ENCODE assay signal across 15 cellular contexts in the genomic region with DNA sequence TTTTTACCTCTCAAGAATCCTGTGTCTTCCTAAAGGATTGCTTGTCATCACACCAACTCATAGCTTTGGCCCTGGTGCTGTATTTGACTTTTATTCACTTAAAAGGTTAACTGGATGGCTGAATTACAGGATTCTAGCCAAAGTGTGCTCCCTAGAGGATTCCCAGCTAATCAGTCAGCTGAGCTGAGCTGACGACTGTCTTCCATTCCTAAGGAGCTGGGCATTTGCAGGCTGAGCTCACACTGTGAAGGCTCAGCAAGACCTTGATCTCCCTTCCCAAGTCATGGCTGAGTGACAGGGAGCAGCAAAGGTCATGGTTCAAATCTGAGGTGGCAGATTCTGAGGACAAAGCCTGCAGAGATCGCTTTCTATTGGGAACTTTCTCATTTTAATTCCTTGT. TPM values are rescaled to one million over a fixed set of nuclear protein-coding genes. Genes with fewer than 3 reads are reported as not detected.
DNase-seq lines count a peak whose midpoint lies in the region; ATAC-seq and TF ChIP-seq lines count a peak whose summit lies in the region.
"Had no signal": no experiment of that assay in that cellular context is flagged by ENCODE, and none has a peak within 500 bp of the region (broad histone marks: within the 10 kb centered on the region; RNA-seq: fewer than 3 reads in every experiment).

No MANE protein-coding gene starts in this region.

- no peak for TF ChIP-seq CTCF in endodermal cell (conservative IDR thresholded peaks at IDR 0.05)
- no peak for TF ChIP-seq CTCF in CD4-positive, alpha-beta T cell (IDR thresholded peaks at IDR 0.05)

- H4K8ac ChIP-seq in mesendoderm (ENCODE audit: low read depth, low read length), result no peak overlapping the region

- no peak overlapping the region for H3K23ac ChIP-seq in mesendoderm (ENCODE audit: low read length)

- H3K27me3 Mint-ChIP-seq in endodermal cell (ENCODE audit: insufficient read depth), result no peaks in the 10 kb centered on the region
- peaks cover 13% of the 10 kb centered on the region for H3K27me3 Mint-ChIP-seq in CD4-positive, alpha-beta T cell

- H3K79me1 ChIP-seq in mesendoderm (ENCODE audit: low read length), result no peaks in the 10 kb centered on the region

- POLR2A ChIA-PET in CD4-positive, alpha-beta T cell (lab: Charles Lee), result no interaction called here

- no peak overlapping the region for H3K4me3 ChIP-seq in right cardiac atrium (ENCODE audit: low read length)
- H3K4me3 ChIP-seq in endodermal cell (ENCODE audit: low read length), result no peak overlapping the region
- H3K4me3 ChIP-seq in mesendoderm (ENCODE audit: low read length), result no peak overlapping the region
- H3K4me3 ChIP-seq: BLaER1 treated with 17β-estradiol and CSF1 and Interleukin-3, amounts not matched to agents 10 nM and 100 nM; K562 had no signal

- no peaks in the 10 kb centered on the region for H3K9me3 Mint-ChIP-seq in endodermal cell
- peaks cover 2% of the 10 kb centered on the region for H3K9me3 Mint-ChIP-seq in CD4-positive, alpha-beta T cell

- H3K9me3 ChIP-seq in right cardiac atrium (ENCODE audit: control insufficient read depth, low read length), result no peaks in the 10 kb centered on the region
- H3K9me3 ChIP-seq in endodermal cell (ENCODE audit: control insufficient read depth, low read length), result no peaks in the 10 kb centered on the region
- no peaks in the 10 kb centered on the region for H3K9me3 ChIP-seq in CD4-positive, alpha-beta T cell (ENCODE audit: control insufficient read depth, low read length)
- H3K9me3 ChIP-seq: BLaER1 treated with 17β-estradiol and CSF1 and Interleukin-3, amounts not matched to agents 10 nM and 100 nM had no signal

- H3K4me2 ChIP-seq in mesendoderm (ENCODE audit: low read length), result no peak overlapping the region
- H3K4me2 ChIP-seq: BLaER1 treated with 17β-estradiol and CSF1 and Interleukin-3, amounts not matched to agents 10 nM and 100 nM had no signal

- intact Hi-C loops in right cardiac atrium (cut with DNase I), result no loop called here
- intact Hi-C loops in left ventricle myocardium superior (cut with micrococcal nuclease), result no loop called here
- intact Hi-C loops in CD4-positive, alpha-beta T cell (cut with DNase I, micrococcal nuclease), result no loop called here

- H3K4ac ChIP-seq in mesendoderm (ENCODE audit: low read depth, low read length), result no peak overlapping the region

- no peak overlapping the region for H3K9ac ChIP-seq in endodermal cell (ENCODE audit: extremely low read depth, low read length, poor library complexity, severe bottlenecking)
- H3K9ac ChIP-seq in mesendoderm (ENCODE audit: low read length), result no peak overlapping the region
- H3K9ac ChIP-seq: BLaER1 treated with 17β-estradiol and CSF1 and Interleukin-3, amounts not matched to agents 10 nM and 100 nM had no signal

- H2BK5ac ChIP-seq in mesendoderm (ENCODE audit: low read length), result no peak overlapping the region

- CTCF ChIA-PET in CD4-positive, alpha-beta T cell (lab: Charles Lee), result no interaction called here

- H3K27me3 ChIP-seq in right cardiac atrium (ENCODE audit: control insufficient read depth, insufficient read depth) (no peaks in the 10 kb centered on the region), endodermal cell (ENCODE audit: control insufficient read depth, insufficient read depth, low read length, poor library complexity, severe bottlenecking) (no peaks in the 10 kb centered on the region), mesendoderm (ENCODE audit: insufficient read depth, low read length, poor library complexity) (no peaks in the 10 kb centered on the region)
- no peaks in the 10 kb centered on the region for H3K27me3 ChIP-seq in CD4-positive, alpha-beta T cell (ENCODE audit: control insufficient read depth, insufficient read depth, low read length)
- H3K27me3 ChIP-seq: BLaER1 treated with 17β-estradiol and CSF1 and Interleukin-3, amounts not matched to agents 10 nM and 100 nM had no signal

- no peak overlapping the region for H2BK15ac ChIP-seq in mesendoderm (replicated peaks; ENCODE audit: low read depth)

- H3K4me3 Mint-ChIP-seq in endodermal cell, result no peak overlapping the region
- no peak overlapping the region for H3K4me3 Mint-ChIP-seq in CD4-positive, alpha-beta T cell

- no peak overlapping the region for H3K18ac ChIP-seq in mesendoderm (ENCODE audit: low read length)

- peak; percentile 45 to 54 for ATAC-seq in right cardiac atrium
- ATAC-seq in left ventricle myocardium superior, result no peak
- no peak for ATAC-seq in CD4-positive, alpha-beta T cell (ENCODE audit: poor library complexity)
- ATAC-seq: K562 had no signal

- 37% methylated on average over 2 of the region's 2 CpGs for WGBS in right cardiac atrium
- 59% methylated on average over 2 of the region's 2 CpGs for WGBS in endodermal cell (ENCODE audit: insufficient coverage in 1 of 2, insufficient read length in 1 of 2), 2 experiments
- WGBS in mesendoderm (ENCODE audit: extremely low coverage, insufficient coverage, low lambda C conversion rate), result no CpG with 5 or more reads among the region's 2 CpGs

- H3K56ac ChIP-seq in mesendoderm (ENCODE audit: low read length), result no peak overlapping the region

- no peaks in the 10 kb centered on the region for H3K79me2 ChIP-seq in mesendoderm (ENCODE audit: control insufficient read depth, insufficient read depth, low read length)

- H2AK5ac ChIP-seq in mesendoderm (ENCODE audit: low read length), result no peak overlapping the region

- H3K36me3 Mint-ChIP-seq in endodermal cell (ENCODE audit: low read depth), result no peaks in the 10 kb centered on the region
- H3K36me3 Mint-ChIP-seq in CD4-positive, alpha-beta T cell (ENCODE audit: low read depth), result no peaks in the 10 kb centered on the region

- H4K5ac ChIP-seq in mesendoderm (ENCODE audit: low read length), result no peak overlapping the region

- H2BK120ac ChIP-seq in mesendoderm (ENCODE audit: low read depth, low read length), result no peak overlapping the region

- H3K36me3 ChIP-seq in endodermal cell (ENCODE audit: control insufficient read depth, insufficient read depth, low read length), result no peaks in the 10 kb centered on the region
- H3K36me3 ChIP-seq in mesendoderm (ENCODE audit: control insufficient read depth, insufficient read depth, low read length), result no peaks in the 10 kb centered on the region
- H3K36me3 ChIP-seq: BLaER1 treated with 17β-estradiol and CSF1 and Interleukin-3, amounts not matched to agents 10 nM and 100 nM had no signal

- no peak for DNase-seq in right cardiac atrium
- DNase-seq in left ventricle myocardium superior, result no peak
- DNase-seq in endodermal cell, result peak; percentile 68
- peak; percentile 54 for DNase-seq in mesendoderm
- DNase-seq in superior temporal gyrus (ENCODE audit: extremely low spot score), result no peak
- no peak for DNase-seq in 8988T
- DNase-seq in CD4-positive, alpha-beta T cell, result no peak
- no peak for DNase-seq in cerebellum (ENCODE audit: low spot score)
- DNase-seq: GF-D8, NCI-H1417, NCI-H187 treated with DMSO at 0.1 percent for 48 hours, NCI-H526 treated with DMSO at 0.1 percent for 48 hours had no signal

- H3K27ac ChIP-seq in right cardiac atrium (ENCODE audit: low read length) (no peak overlapping the region), endodermal cell (ENCODE audit: low read depth, low read length) (no peak overlapping the region), mesendoderm (ENCODE audit: low read depth, low read length) (no peak overlapping the region)
- H3K27ac ChIP-seq in CD4-positive, alpha-beta T cell (ENCODE audit: low read depth, low read length), result no peak overlapping the region
- H3K27ac ChIP-seq: BLaER1 treated with 17β-estradiol and CSF1 and Interleukin-3, amounts not matched to agents 10 nM and 100 nM; RWPE1 had no signal

- H3K4me1 ChIP-seq in right cardiac atrium (ENCODE audit: control insufficient read depth, insufficient read depth, low read length) (no peaks in the 10 kb centered on the region), endodermal cell (ENCODE audit: control insufficient read depth, insufficient read depth, low read length) (no peaks in the 10 kb centered on the region), mesendoderm (ENCODE audit: control insufficient read depth, low read depth, low read length) (no peaks in the 10 kb centered on the region)

- H3K27ac Mint-ChIP-seq in endodermal cell, result no peak overlapping the region
- no peak overlapping the region for H3K27ac Mint-ChIP-seq in CD4-positive, alpha-beta T cell

- H3K4me1 Mint-ChIP-seq in endodermal cell, result no peaks in the 10 kb centered on the region
- no peaks in the 10 kb centered on the region for H3K4me1 Mint-ChIP-seq in CD4-positive, alpha-beta T cell (ENCODE audit: low read depth)

RNA-seq across cellular contexts. Expression of gene PALM2AKAP2, which starts 59.0 kb away (rescaled TPM):
- 100 to 1,000 TPM in 1 of 4 donors, 10 to 100 TPM in 3; 82.5 to 130 (median 86.2) TPM for total RNA-seq in right cardiac atrium
- polyA plus RNA-seq in right cardiac atrium, result 7.6 TPM
- total RNA-seq in left ventricle myocardium superior, result 76.1 TPM
- total RNA-seq in endodermal cell, result 1 to 10 TPM in 1 of 2 donors, under 1 TPM in 1; 0.49 to 1.1 TPM
- polyA plus RNA-seq in endodermal cell (2013, experiment 1 of 2), result 5.6 TPM
- polyA plus RNA-seq in endodermal cell (2013, experiment 2 of 2), result 8.2 TPM
- 5.6 TPM for polyA plus RNA-seq in mesendoderm (2013, experiment 1 of 2)
- polyA plus RNA-seq in mesendoderm (2013, experiment 2 of 2), result 5.7 TPM
- not detected for total RNA-seq in CD4-positive, alpha-beta T cell
- total RNA-seq in cerebellum, result 4.5 TPM
- total RNA-seq: K562 had no signal
- polyA plus RNA-seq: K562 had no signal

Comparison
In these comparisons a context has a peak if more than half of its experiments do, and no peak if none do; other contexts are left out.
1. ATAC-seq: peak in right cardiac atrium (2 of 2); none in left ventricle myocardium superior (single experiment) and CD4-positive, alpha-beta T cell (single experiment).
2. DNase-seq: peak in endodermal cell (single experiment) and mesendoderm (single experiment); none in right cardiac atrium (0 of 3), left ventricle myocardium superior (single experiment), superior temporal gyrus (single experiment), 8988T (single experiment), CD4-positive, alpha-beta T cell (0 of 10) and cerebellum (single experiment).
3. RNA of gene PALM2AKAP2, which starts 59.0 kb away (total RNA-seq): 82.5 to 130 TPM in right cardiac atrium and 76.1 TPM in left ventricle myocardium superior (single experiment); 4.5 TPM in cerebellum (single experiment), 0.49 to 1.1 TPM in endodermal cell and not detected in CD4-positive, alpha-beta T cell; every median in the first group is over 10 times any median in the second.